In genomic region chr3:132522353-132522752, GRCh38 we compare ENCODE assay signal across 15 cellular contexts.
DNase-seq lines count a peak whose midpoint lies in the region; ATAC-seq and TF ChIP-seq lines count a peak whose summit lies in the region.
"Had no signal": no experiment of that assay in that cellular context is flagged by ENCODE, and none has a peak within 500 bp of the region (broad histone marks: within the 10 kb centered on the region; RNA-seq: fewer than 3 reads in every experiment).

No MANE protein-coding gene starts in this region.

- ATAC-seq in GM21526 (IDR thresholded peaks at IDR 0.05; ENCODE audit: low FRiP score, unreplicated experiment) (peak; percentile 92), HG03135 (IDR thresholded peaks at IDR 0.05; ENCODE audit: unreplicated experiment) (peak; percentile 86), mucosa of descending colon (no peak)
- ATAC-seq: A549; K562; naive thymus-derived CD8-positive, alpha-beta T cell had no signal

- intact Hi-C loops in activated CD4-positive, alpha-beta T cell treated with anti-CD3 and anti-CD28 coated beads, Interleukin-2, amount 10 ng/mL, durations not matched to agents 24 days and 14 days (cut with micrococcal nuclease): loop anchor here (1.0 kb wide), 1 partner anchor 28 kb away; no protein-coding TSS in a partner anchor
- intact Hi-C loops in mucosa of descending colon (cut with DNase I, micrococcal nuclease): no loop called here

- H3K27me3 ChIP-seq in endodermal cell (ENCODE audit: control insufficient read depth, insufficient read depth, low read length, poor library complexity, severe bottlenecking) (no peaks in the 10 kb centered on the region), hepatocyte (no peaks in the 10 kb centered on the region)

- no peak overlapping the region for H3K9ac ChIP-seq in endodermal cell (ENCODE audit: extremely low read depth, low read length, poor library complexity, severe bottlenecking)

- H3K4me3 ChIP-seq in endodermal cell (ENCODE audit: low read length) (no peak overlapping the region), hepatocyte (no peak overlapping the region), mucosa of descending colon (no peak overlapping the region)
- H3K4me3 ChIP-seq: A549, K562, skin epidermis had no signal

- peaks cover 60% of the 10 kb centered on the region for H3K36me3 Mint-ChIP-seq in activated CD4-positive, alpha-beta T cell treated with anti-CD3 and anti-CD28 coated beads, Interleukin-2, amount 10 ng/mL, durations not matched to agents 24 days and 14 days (ENCODE audit: low read depth)
- H3K36me3 Mint-ChIP-seq in endodermal cell (ENCODE audit: low read depth): peaks cover 76% of the 10 kb centered on the region

- no peaks in the 10 kb centered on the region for H3K9me3 ChIP-seq in endodermal cell (ENCODE audit: control insufficient read depth, low read length)
- H3K9me3 ChIP-seq in hepatocyte (ENCODE audit: low read depth): no peaks in the 10 kb centered on the region
- no peaks in the 10 kb centered on the region for H3K9me3 ChIP-seq in mucosa of descending colon
- H3K9me3 ChIP-seq: A549 had no signal

- no peaks in the 10 kb centered on the region for H4K20me1 ChIP-seq in hepatocyte (ENCODE audit: insufficient read depth, poor library complexity, severe bottlenecking)

- no peaks in the 10 kb centered on the region for H3K27me3 Mint-ChIP-seq in activated CD4-positive, alpha-beta T cell treated with anti-CD3 and anti-CD28 coated beads, Interleukin-2, amount 10 ng/mL, durations not matched to agents 24 days and 14 days
- no peaks in the 10 kb centered on the region for H3K27me3 Mint-ChIP-seq in endodermal cell (ENCODE audit: insufficient read depth)
- H3K27me3 Mint-ChIP-seq: brain; naive thymus-derived CD8-positive, alpha-beta T cell had no signal

- peak overlapping the region; percentile 31 for H3K27ac Mint-ChIP-seq in activated CD4-positive, alpha-beta T cell treated with anti-CD3 and anti-CD28 coated beads, Interleukin-2, amount 10 ng/mL, durations not matched to agents 24 days and 14 days
- H3K27ac Mint-ChIP-seq in endodermal cell: peak overlapping the region; percentile 5

- DNase-seq in activated CD4-positive, alpha-beta T cell treated with anti-CD3 and anti-CD28 coated beads, Interleukin-2, amount 10 ng/mL, durations not matched to agents 24 days and 14 days: peak; percentile 72
- DNase-seq in activated CD4-positive, alpha-beta T cell treated with anti-CD3 and anti-CD28 coated beads, Interleukin-2, amount 50 U/mL, for 4 hours: no peak
- no peak for DNase-seq in endodermal cell
- no peak for DNase-seq in hepatocyte (ENCODE audit: low spot score)
- DNase-seq in putamen (ENCODE audit: low spot score): no peak
- no peak for DNase-seq in mucosa of descending colon
- DNase-seq: naive thymus-derived CD8-positive, alpha-beta T cell; NCI-H226; SHP77 treated with DMSO at 0.1 percent for 48 hours had no signal

- no peak overlapping the region for H2AFZ ChIP-seq in hepatocyte

- WGBS in endodermal cell (ENCODE audit: insufficient coverage in 1 of 2, insufficient read length in 1 of 2), 2 experiments: 80 to 97% methylated on average over 1 to 3 of the region's 3 CpGs
- WGBS in hepatocyte (ENCODE audit: low lambda C conversion rate, missing lambda C conversion rate): 92% methylated on average over 3 of the region's 3 CpGs

- H3K79me2 ChIP-seq in hepatocyte: no peaks in the 10 kb centered on the region

- H3K4me3 Mint-ChIP-seq in activated CD4-positive, alpha-beta T cell treated with anti-CD3 and anti-CD28 coated beads, Interleukin-2, amount 10 ng/mL, durations not matched to agents 24 days and 14 days: peak overlapping the region; percentile 47
- no peak overlapping the region for H3K4me3 Mint-ChIP-seq in endodermal cell
- H3K4me3 Mint-ChIP-seq: brain; naive thymus-derived CD8-positive, alpha-beta T cell had no signal

- peaks cover 27% of the 10 kb centered on the region for H3K4me1 Mint-ChIP-seq in activated CD4-positive, alpha-beta T cell treated with anti-CD3 and anti-CD28 coated beads, Interleukin-2, amount 10 ng/mL, durations not matched to agents 24 days and 14 days
- no peaks in the 10 kb centered on the region for H3K4me1 Mint-ChIP-seq in endodermal cell
- H3K4me1 Mint-ChIP-seq: brain; naive thymus-derived CD8-positive, alpha-beta T cell had no signal

- H3K9me3 Mint-ChIP-seq in activated CD4-positive, alpha-beta T cell treated with anti-CD3 and anti-CD28 coated beads, Interleukin-2, amount 10 ng/mL, durations not matched to agents 24 days and 14 days: no peaks in the 10 kb centered on the region
- H3K9me3 Mint-ChIP-seq in endodermal cell: no peaks in the 10 kb centered on the region
- H3K9me3 Mint-ChIP-seq: brain; naive thymus-derived CD8-positive, alpha-beta T cell had no signal

- no peaks in the 10 kb centered on the region for H3K9me2 ChIP-seq in hepatocyte (replicated peaks; ENCODE audit: insufficient read depth)

- no peak for TF ChIP-seq CTCF in endodermal cell (conservative IDR thresholded peaks at IDR 0.05)
- TF ChIP-seq CTCF in hepatocyte (IDR thresholded peaks at IDR 0.05; ENCODE audit: poor library complexity): no peak
- TF ChIP-seq CTCF in mucosa of descending colon (IDR thresholded peaks at IDR 0.05): no peak

- H3K36me3 ChIP-seq in endodermal cell (ENCODE audit: control insufficient read depth, insufficient read depth, low read length) (peaks cover 92% of the 10 kb centered on the region), hepatocyte (replicated peaks; ENCODE audit: insufficient read depth, low read depth) (no peaks in the 10 kb centered on the region), mucosa of descending colon (ENCODE audit: low read depth) (no peaks in the 10 kb centered on the region)

- H3K27ac ChIP-seq in endodermal cell (ENCODE audit: low read depth, low read length): no peak overlapping the region
- H3K27ac ChIP-seq in hepatocyte: no peak overlapping the region
- H3K27ac ChIP-seq: A549, skin epidermis had no signal

- no peak overlapping the region for H3K4me2 ChIP-seq in hepatocyte
- H3K4me2 ChIP-seq: A549 had no signal

- H3K4me1 ChIP-seq in endodermal cell (ENCODE audit: control insufficient read depth, insufficient read depth, low read length): no peaks in the 10 kb centered on the region
- H3K4me1 ChIP-seq in hepatocyte (ENCODE audit: insufficient read depth): no peaks in the 10 kb centered on the region
- H3K4me1 ChIP-seq in mucosa of descending colon (ENCODE audit: low read depth): no peaks in the 10 kb centered on the region
- H3K4me1 ChIP-seq: A549 had no signal
